Comparison of ENCODE assay signal across 16 cellular contexts in the genomic region with DNA sequence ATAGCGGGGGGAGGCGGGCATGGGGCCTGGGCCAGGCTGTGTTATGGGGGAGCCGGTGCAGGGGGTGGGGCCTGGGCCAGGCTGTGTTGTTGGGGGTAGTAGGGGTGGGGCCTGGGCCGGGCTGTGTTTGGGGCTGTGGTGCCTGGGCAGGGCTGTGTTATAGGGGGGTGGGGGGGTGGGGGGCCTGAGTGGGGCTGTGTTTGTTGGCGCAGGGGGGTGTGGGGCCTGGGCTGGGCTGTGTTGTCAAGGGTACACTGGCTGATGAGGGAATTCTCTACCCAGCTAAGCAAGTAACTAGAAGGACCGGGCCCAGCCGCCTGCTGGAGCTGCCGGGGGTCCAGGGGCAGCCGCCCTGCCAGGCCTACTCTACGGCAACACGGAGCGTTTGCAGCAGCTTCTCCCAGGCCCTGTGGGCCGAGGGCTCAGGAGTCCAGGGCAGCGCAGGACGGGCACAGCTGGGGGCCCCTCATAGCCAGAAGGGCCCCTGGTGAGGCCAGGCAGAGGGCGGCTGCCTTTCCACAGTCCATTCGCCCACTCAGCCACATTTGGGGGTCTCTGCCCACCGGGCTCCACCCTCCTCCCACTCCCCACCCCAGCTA. TPM values are rescaled to one million over a fixed set of nuclear protein-coding genes. Genes with fewer than 3 reads are reported as not detected.
DNase-seq lines count a peak whose midpoint lies in the region; ATAC-seq and TF ChIP-seq lines count a peak whose summit lies in the region.
"Had no signal": no experiment of that assay in that cellular context is flagged by ENCODE, and none has a peak within 500 bp of the region (broad histone marks: within the 10 kb centered on the region; RNA-seq: fewer than 3 reads in every experiment).

No MANE protein-coding gene starts in this region.

- no peak for ATAC-seq in activated CD8-positive, alpha-beta memory T cell treated with anti-CD3 and anti-CD28 coated beads, Interleukin-2, amount 10 ng/mL, durations not matched to agents 7 days and 5 days
- ATAC-seq: effector memory CD8-positive, alpha-beta T cell had no signal

- H4K20me1 ChIP-seq in MM.1S (ENCODE audit: insufficient read depth, low read length) = no peaks in the 10 kb centered on the region

- H3K9ac ChIP-seq in MM.1S (ENCODE audit: low read length) (no peak overlapping the region), duodenal mucosa (ENCODE audit: low read depth in 1 of 2, low read length in 2 of 2) (peak overlapping the region; percentile 38 to 71), mucosa of stomach (ENCODE audit: low read length) (peak overlapping the region; percentile 80)

- H3K79me2 ChIP-seq in MM.1S (ENCODE audit: low read length) = no peaks in the 10 kb centered on the region

- no peak overlapping the region for H3K4me3 ChIP-seq in MM.1S (ENCODE audit: low read length)
- H3K4me3 ChIP-seq in duodenal mucosa (ENCODE audit: low read depth in 1 of 2, low read length in 2 of 2) = no peak overlapping the region
- H3K4me3 ChIP-seq in mucosa of stomach (ENCODE audit: low read length) = no peak overlapping the region
- H3K4me3 ChIP-seq: sigmoid colon had no signal

- no peaks in the 10 kb centered on the region for H3K9me3 Mint-ChIP-seq in type B pancreatic cell
- H3K9me3 Mint-ChIP-seq in activated CD8-positive, alpha-beta memory T cell treated with anti-CD3 and anti-CD28 coated beads, Interleukin-2, amount 10 ng/mL, durations not matched to agents 7 days and 5 days (ENCODE audit: low read depth) = no peaks in the 10 kb centered on the region
- H3K9me3 Mint-ChIP-seq: activated naive CD8-positive, alpha-beta T cell treated with anti-CD3 and anti-CD28 coated beads, Interleukin-2, amount 10 ng/mL, durations not matched to agents 7 days and 5 days; effector memory CD8-positive, alpha-beta T cell; neural crest cell had no signal

- CTCF ChIA-PET in activated CD8-positive, alpha-beta memory T cell treated with anti-CD3 and anti-CD28 coated beads, Interleukin-2, amount 10 ng/mL, durations not matched to agents 7 days and 5 days (lab: Charles Lee) = no interaction called here

- DNase-seq in MM.1S (peak; percentile 4), type B pancreatic cell (ENCODE audit: extremely low spot score, unreplicated experiment) (no peak), SW 1271 (lab: John Stamatoyannopoulos, UW) (no peak)
- no peak for DNase-seq in activated CD4-positive, CD25-positive, alpha-beta regulatory T cell (lab: John Stamatoyannopoulos, UW)
- no peak for DNase-seq in activated CD8-positive, alpha-beta memory T cell treated with anti-CD3 and anti-CD28 coated beads, Interleukin-2, amount 10 ng/mL, durations not matched to agents 7 days and 5 days
- DNase-seq: activated CD4-positive, alpha-beta T cell treated with anti-CD3 and anti-CD28 coated beads, Interleukin-2, amount 50 U/mL, for 1 hour; activated naive CD8-positive, alpha-beta T cell treated with anti-CD3 and anti-CD28 coated beads, Interleukin-2, amount 10 ng/mL, durations not matched to agents 7 days and 5 days; DND-41; effector memory CD8-positive, alpha-beta T cell; Kasumi-1; NCI-H1436; NCI-H446; sigmoid colon had no signal

- H3K4me1 Mint-ChIP-seq in type B pancreatic cell (ENCODE audit: unreplicated experiment) = peaks cover 18% of the 10 kb centered on the region
- H3K4me1 Mint-ChIP-seq in activated CD8-positive, alpha-beta memory T cell treated with anti-CD3 and anti-CD28 coated beads, Interleukin-2, amount 10 ng/mL, durations not matched to agents 7 days and 5 days = peaks cover 4% of the 10 kb centered on the region

- H3K4me3 Mint-ChIP-seq in type B pancreatic cell = no peak overlapping the region
- no peak overlapping the region for H3K4me3 Mint-ChIP-seq in activated CD8-positive, alpha-beta memory T cell treated with anti-CD3 and anti-CD28 coated beads, Interleukin-2, amount 10 ng/mL, durations not matched to agents 7 days and 5 days
- H3K4me3 Mint-ChIP-seq: activated naive CD8-positive, alpha-beta T cell treated with anti-CD3 and anti-CD28 coated beads, Interleukin-2, amount 10 ng/mL, durations not matched to agents 7 days and 5 days; effector memory CD8-positive, alpha-beta T cell; neural crest cell had no signal

- H3K27ac ChIP-seq in MM.1S (ENCODE audit: low read length) (no peak overlapping the region), duodenal mucosa (ENCODE audit: low read depth, low read length) (peak overlapping the region; percentile 90)

- H3K27ac Mint-ChIP-seq in type B pancreatic cell = peak overlapping the region; percentile 87
- no peak overlapping the region for H3K27ac Mint-ChIP-seq in activated CD8-positive, alpha-beta memory T cell treated with anti-CD3 and anti-CD28 coated beads, Interleukin-2, amount 10 ng/mL, durations not matched to agents 7 days and 5 days
- H3K27ac Mint-ChIP-seq: activated naive CD8-positive, alpha-beta T cell treated with anti-CD3 and anti-CD28 coated beads, Interleukin-2, amount 10 ng/mL, durations not matched to agents 7 days and 5 days had no signal

- H3K27me3 ChIP-seq in MM.1S (replicated peaks; ENCODE audit: insufficient read depth, low read length) = peaks cover 34% of the 10 kb centered on the region
- no peaks in the 10 kb centered on the region for H3K27me3 ChIP-seq in duodenal mucosa (ENCODE audit: control insufficient read depth in 1 of 2, insufficient read depth in 2 of 2, low read length in 2 of 2)
- H3K27me3 ChIP-seq in mucosa of stomach (ENCODE audit: control insufficient read depth, insufficient read depth, low read length) = no peaks in the 10 kb centered on the region
- H3K27me3 ChIP-seq: sigmoid colon had no signal

- H3K9me3 ChIP-seq in MM.1S (replicated peaks; ENCODE audit: insufficient read depth, low read length) = no peaks in the 10 kb centered on the region
- H3K9me3 ChIP-seq in duodenal mucosa (ENCODE audit: control insufficient read depth in 1 of 2, low read length in 2 of 2) = no peaks in the 10 kb centered on the region
- no peaks in the 10 kb centered on the region for H3K9me3 ChIP-seq in mucosa of stomach (ENCODE audit: control insufficient read depth, low read length)
- H3K9me3 ChIP-seq: sigmoid colon had no signal

- H3K9me2 ChIP-seq in MM.1S (replicated peaks; ENCODE audit: insufficient read depth, low read length) = no peaks in the 10 kb centered on the region

- no peaks in the 10 kb centered on the region for H3K36me3 Mint-ChIP-seq in type B pancreatic cell
- no peaks in the 10 kb centered on the region for H3K36me3 Mint-ChIP-seq in activated CD8-positive, alpha-beta memory T cell treated with anti-CD3 and anti-CD28 coated beads, Interleukin-2, amount 10 ng/mL, durations not matched to agents 7 days and 5 days
- H3K36me3 Mint-ChIP-seq: activated naive CD8-positive, alpha-beta T cell treated with anti-CD3 and anti-CD28 coated beads, Interleukin-2, amount 10 ng/mL, durations not matched to agents 7 days and 5 days had no signal

- no peaks in the 10 kb centered on the region for H3F3A ChIP-seq in MM.1S (ENCODE audit: insufficient read depth, low read length)

- H3K4me2 ChIP-seq in MM.1S (ENCODE audit: low read depth, low read length) = no peak overlapping the region

- no peaks in the 10 kb centered on the region for H3K27me3 Mint-ChIP-seq in type B pancreatic cell
- H3K27me3 Mint-ChIP-seq in activated CD8-positive, alpha-beta memory T cell treated with anti-CD3 and anti-CD28 coated beads, Interleukin-2, amount 10 ng/mL, durations not matched to agents 7 days and 5 days = no peaks in the 10 kb centered on the region
- H3K27me3 Mint-ChIP-seq: activated naive CD8-positive, alpha-beta T cell treated with anti-CD3 and anti-CD28 coated beads, Interleukin-2, amount 10 ng/mL, durations not matched to agents 7 days and 5 days; effector memory CD8-positive, alpha-beta T cell had no signal

- no peaks in the 10 kb centered on the region for H3K4me1 ChIP-seq in MM.1S (ENCODE audit: low read length)
- H3K4me1 ChIP-seq in duodenal mucosa (ENCODE audit: control insufficient read depth in 1 of 2, insufficient read depth in 2 of 2, low read length in 2 of 2) = peaks cover 46 to 52% of the 10 kb centered on the region in 2 donors
- peaks cover 77% of the 10 kb centered on the region for H3K4me1 ChIP-seq in mucosa of stomach (ENCODE audit: control insufficient read depth, insufficient read depth, low read length)

- no peak overlapping the region for H2AFZ ChIP-seq in MM.1S (ENCODE audit: low read length)

- TF ChIP-seq CTCF in MM.1S (IDR thresholded peaks at IDR 0.05; ENCODE audit: low read length) (no peak), type B pancreatic cell (conservative IDR thresholded peaks at IDR 0.05) (no peak)

- H3K36me3 ChIP-seq in MM.1S (replicated peaks; ENCODE audit: insufficient read depth, low read length) = no peaks in the 10 kb centered on the region
- no peaks in the 10 kb centered on the region for H3K36me3 ChIP-seq in duodenal mucosa (ENCODE audit: control insufficient read depth in 1 of 2, insufficient read depth in 2 of 2, low read length in 2 of 2)
- H3K36me3 ChIP-seq in mucosa of stomach (ENCODE audit: control insufficient read depth, insufficient read depth, low read length) = no peaks in the 10 kb centered on the region
- H3K36me3 ChIP-seq: sigmoid colon had no signal

RNA-seq across cellular contexts. Expression of a gene that starts 10.1 kb away (rescaled TPM):
- 36.7 and 58.6 TPM in 2 replicates for total RNA-seq in type B pancreatic cell (ENCODE audit: low replicate concordance)
- total RNA-seq in activated CD8-positive, alpha-beta memory T cell treated with anti-CD3 and anti-CD28 coated beads, Interleukin-2, amount 10 ng/mL, durations not matched to agents 7 days and 5 days = 10 to 100 TPM; 53.4 to 79.7 TPM

RNA-seq across cellular contexts. Expression of a gene that starts 32.1 kb away (rescaled TPM):
- total RNA-seq in type B pancreatic cell (ENCODE audit: low replicate concordance) = 45.2 and 55.8 TPM in 2 replicates
- 10 to 100 TPM; 43.9 to 51.2 TPM for total RNA-seq in activated CD8-positive, alpha-beta memory T cell treated with anti-CD3 and anti-CD28 coated beads, Interleukin-2, amount 10 ng/mL, durations not matched to agents 7 days and 5 days

RNA-seq across cellular contexts. Expression of a gene that starts 32.3 kb away (rescaled TPM):
- total RNA-seq in type B pancreatic cell (ENCODE audit: low replicate concordance) = 30.0 and 37.6 TPM in 2 replicates
- total RNA-seq in activated CD8-positive, alpha-beta memory T cell treated with anti-CD3 and anti-CD28 coated beads, Interleukin-2, amount 10 ng/mL, durations not matched to agents 7 days and 5 days = 10 to 100 TPM; 16.8 to 18.8 TPM
